Comparison of ENCODE assay signal across 8 cellular contexts in genomic region chr11:9573054-9573774, GRCh38. TPM values are rescaled to one million over a fixed set of nuclear protein-coding genes. Genes with fewer than 3 reads are reported as not detected.
DNase-seq lines count a peak whose midpoint lies in the region; ATAC-seq and TF ChIP-seq lines count a peak whose summit lies in the region.

WEE1 (plus strand) TSS chr11:9573670; CDS start chr11:9573934, 264 bp downstream.

- H3K36me3 ChIP-seq in KMS-11 (ENCODE audit: insufficient read depth) (peaks cover 20% of the 10 kb centered on the region; the same call in 1 of the 2 replicates), Panc1 (ENCODE audit: control insufficient read depth, insufficient read depth, low read length) (peaks cover 27% of the 10 kb centered on the region), muscle layer of colon (ENCODE audit: insufficient read depth, low read length) (no peaks in the 10 kb centered on the region)

- H3K4me3 ChIP-seq in KMS-11 (IDR thresholded peaks at IDR 0.05; ENCODE audit: insufficient read depth, low read depth, low read length) (no peak within 1 kb of the TSS), Panc1 (ENCODE audit: low read depth in 2 of 2, low read length in 2 of 2) (peak within 1 kb of the TSS; percentile 85 to 87), muscle layer of colon (ENCODE audit: low read depth in 1 of 2, low read length in 2 of 2) (peak within 1 kb of the TSS; percentile 80 to 90)

- H3K9me3 ChIP-seq in Panc1 (ENCODE audit: control insufficient read depth, insufficient read depth, low read depth, low read length) (no peaks in the 10 kb centered on the region), muscle layer of colon (ENCODE audit: low read length) (no peaks in the 10 kb centered on the region)

- peak within 1 kb of the TSS; percentile 82 for H3K27ac ChIP-seq in KMS-11
- peak within 1 kb of the TSS; percentile 99 for H3K27ac ChIP-seq in Panc1 (ENCODE audit: low read length)
- peak within 1 kb of the TSS; percentile 95 for H3K27ac ChIP-seq in muscle layer of colon (ENCODE audit: low read depth, low read length)

- in situ Hi-C loops in Panc1 (cut with HindIII; ENCODE audit: low pct_unique_long_range_greater_than_20kb, low sequenced_read_pairs), result no loop called here

- peak within 1 kb of the TSS; percentile 91 for H3K4me3 Mint-ChIP-seq in activated T-cell treated with anti-CD3 and anti-CD28 coated beads, Interleukin-2, amount 50 U/mL, for 4 hours

- intact Hi-C loops in Panc1 (cut with micrococcal nuclease; ENCODE audit: unreplicated experiment), result loop anchor here (10.0 kb wide), 1 partner anchor 732 kb away; the partner anchor contains the start of gene ADM

- H4K20me1 ChIP-seq in KMS-11 (ENCODE audit: insufficient read depth), result peaks cover 15% of the 10 kb centered on the region

- H3K79me2 ChIP-seq in KMS-11 (ENCODE audit: insufficient read depth, low read depth), result peaks cover 41% of the 10 kb centered on the region

- H3K9me3 Mint-ChIP-seq in activated T-cell treated with anti-CD3 and anti-CD28 coated beads, Interleukin-2, amount 50 U/mL, for 4 hours, result no peaks in the 10 kb centered on the region

- CTCF ChIA-PET in Panc1 (lab: Charles Lee), result interaction anchor here (0.6 to 1.3 kb wide), 2 partner anchors 38 to 40 kb away, joined by 3 to 4 read pairs; no protein-coding TSS in a partner anchor

- peak; percentile 95 for DNase-seq in DMS79 treated with DMSO at 0.1 percent for 48 hours (lab: John Stamatoyannopoulos, UW)
- peak; percentile 98 for DNase-seq in Panc1 (ENCODE audit: low read depth, low spot score)
- peak; percentile 95 for DNase-seq in activated T-cell treated with anti-CD3 and anti-CD28 coated beads, Interleukin-2, amount 50 U/mL, for 4 hours
- peak; percentile 92 to 93 for DNase-seq in stimulated activated CD8-positive, alpha-beta memory T cell treated with anti-CD3 and anti-CD28 coated beads, Interleukin-7, amount 100 ng/mL, for 1 hour (ENCODE audit: low read depth in 2 of 2)

- POLR2A ChIA-PET in Panc1 (lab: Charles Lee), result interaction anchor here (0.5 to 1.8 kb wide), 16 partner anchors 9 to 852 kb away, joined by 3 to 18 read pairs (median 4); partner anchors contain the start of gene ZNF143

- peaks cover 19% of the 10 kb centered on the region for H3K36me3 Mint-ChIP-seq in activated T-cell treated with anti-CD3 and anti-CD28 coated beads, Interleukin-2, amount 50 U/mL, for 4 hours (ENCODE audit: insufficient read depth)

- ATAC-seq in GM21786 (IDR thresholded peaks at IDR 0.05; ENCODE audit: unreplicated experiment) (peak; percentile 83), Panc1 (peak; percentile 90), esophagus mucosa (peak; percentile 92)
- ATAC-seq in activated T-cell treated with anti-CD3 and anti-CD28 coated beads, Interleukin-2, amount 50 U/mL, for 4 hours, result peak; percentile 95

- no peak for TF ChIP-seq CTCF in KMS-11 (conservative IDR thresholded peaks at IDR 0.05; ENCODE audit: low read depth, low read length)
- no peak for TF ChIP-seq CTCF in Panc1 (IDR thresholded peaks at IDR 0.05)

- peak within 1 kb of the TSS; percentile 90 for H2AFZ ChIP-seq in KMS-11 (ENCODE audit: low read depth)

- no peaks in the 10 kb centered on the region for H3K27me3 Mint-ChIP-seq in activated T-cell treated with anti-CD3 and anti-CD28 coated beads, Interleukin-2, amount 50 U/mL, for 4 hours (ENCODE audit: low read depth)

- BruUV-seq in Panc1 (replicated peaks; lab: Mats Ljungman, UMichigan), result no TSS peak

- H3K9ac ChIP-seq in KMS-11 (peak within 1 kb of the TSS; percentile 93), muscle layer of colon (ENCODE audit: low read length) (peak within 1 kb of the TSS; percentile 95)

- H3K27me3 ChIP-seq in KMS-11 (ENCODE audit: insufficient read depth, low read depth), result no peaks in the 10 kb centered on the region
- no peaks in the 10 kb centered on the region for H3K27me3 ChIP-seq in Panc1 (ENCODE audit: control insufficient read depth, insufficient read depth, low read length)
- no peaks in the 10 kb centered on the region for H3K27me3 ChIP-seq in muscle layer of colon (ENCODE audit: control insufficient read depth in 1 of 2, insufficient read depth in 2 of 2, low read length in 2 of 2)

- H3K4me2 ChIP-seq in KMS-11, result peak within 1 kb of the TSS; percentile 91

- peaks cover 36% of the 10 kb centered on the region for H3K4me1 Mint-ChIP-seq in activated T-cell treated with anti-CD3 and anti-CD28 coated beads, Interleukin-2, amount 50 U/mL, for 4 hours (ENCODE audit: low read depth)

- H3K4me1 ChIP-seq in KMS-11 (ENCODE audit: low read depth, poor library complexity, severe bottlenecking) (peaks cover 37% of the 10 kb centered on the region), Panc1 (ENCODE audit: control insufficient read depth, insufficient read depth, low read length) (peaks cover 50% of the 10 kb centered on the region), muscle layer of colon (ENCODE audit: insufficient read depth, low read length) (peaks cover 29% of the 10 kb centered on the region)

RNA-seq across cellular contexts. Expression of gene WEE1, which starts in this region (rescaled TPM):
- total RNA-seq in Panc1 (2021; ENCODE audit: unreplicated experiment) (67.9 TPM), esophagus mucosa (18.4 TPM)
- polyA plus RNA-seq in Panc1 (2012; ENCODE audit: insufficient read length), result 25.1 TPM
- 10 to 100 TPM; 36.8 to 39.8 (median 38.0) TPM for total RNA-seq in activated T-cell treated with anti-CD3 and anti-CD28 coated beads, Interleukin-2, amount 50 U/mL, for 4 hours
